ENCODE assay signal across 1 cellular context in genomic region chr14:51540364-51540763, GRCh38.
TF ChIP-seq lines count a peak whose summit lies in the region.

No MANE protein-coding gene starts in this region.

TF ChIP-seq in IMR-90, 13 proteins besides CTCF, POLR2A, EP300 and RAD21:
- no peak for TF ChIP-seq CEBPB (IDR thresholded peaks at IDR 0.05; ENCODE audit: low read depth, low read length)
- TF ChIP-seq, protein P1, sequence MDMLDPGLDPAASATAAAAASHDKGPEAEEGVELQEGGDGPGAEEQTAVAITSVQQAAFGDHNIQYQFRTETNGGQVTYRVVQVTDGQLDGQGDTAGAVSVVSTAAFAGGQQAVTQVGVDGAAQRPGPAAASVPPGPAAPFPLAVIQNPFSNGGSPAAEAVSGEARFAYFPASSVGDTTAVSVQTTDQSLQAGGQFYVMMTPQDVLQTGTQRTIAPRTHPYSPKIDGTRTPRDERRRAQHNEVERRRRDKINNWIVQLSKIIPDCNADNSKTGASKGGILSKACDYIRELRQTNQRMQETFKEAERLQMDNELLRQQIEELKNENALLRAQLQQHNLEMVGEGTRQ (IDR thresholded peaks at IDR 0.05; ENCODE audit: low read depth, low read length), result no peak
- no peak for TF ChIP-seq NFE2L2 (IDR thresholded peaks at IDR 0.05; ENCODE audit: low read depth, low read length)
- no peak for TF ChIP-seq MAZ (IDR thresholded peaks at IDR 0.05; ENCODE audit: borderline replicate concordance, low read depth, low read length)
- no peak for TF ChIP-seq SMC3 (IDR thresholded peaks at IDR 0.05; ENCODE audit: low read depth, low read length)
- no peak for TF ChIP-seq BHLHE40 (IDR thresholded peaks at IDR 0.05; ENCODE audit: low read depth, low read length)
- no peak for TF ChIP-seq CHD1 (IDR thresholded peaks at IDR 0.05; ENCODE audit: low read depth, low read length)
- TF ChIP-seq, protein P2, sequence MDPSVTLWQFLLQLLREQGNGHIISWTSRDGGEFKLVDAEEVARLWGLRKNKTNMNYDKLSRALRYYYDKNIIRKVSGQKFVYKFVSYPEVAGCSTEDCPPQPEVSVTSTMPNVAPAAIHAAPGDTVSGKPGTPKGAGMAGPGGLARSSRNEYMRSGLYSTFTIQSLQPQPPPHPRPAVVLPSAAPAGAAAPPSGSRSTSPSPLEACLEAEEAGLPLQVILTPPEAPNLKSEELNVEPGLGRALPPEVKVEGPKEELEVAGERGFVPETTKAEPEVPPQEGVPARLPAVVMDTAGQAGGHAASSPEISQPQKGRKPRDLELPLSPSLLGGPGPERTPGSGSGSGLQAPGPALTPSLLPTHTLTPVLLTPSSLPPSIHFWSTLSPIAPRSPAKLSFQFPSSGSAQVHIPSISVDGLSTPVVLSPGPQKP (IDR thresholded peaks at IDR 0.05; ENCODE audit: borderline replicate concordance, low read depth, low read length), result no peak
